9 cellular contexts compared by ENCODE assay signal in the genomic region with DNA sequence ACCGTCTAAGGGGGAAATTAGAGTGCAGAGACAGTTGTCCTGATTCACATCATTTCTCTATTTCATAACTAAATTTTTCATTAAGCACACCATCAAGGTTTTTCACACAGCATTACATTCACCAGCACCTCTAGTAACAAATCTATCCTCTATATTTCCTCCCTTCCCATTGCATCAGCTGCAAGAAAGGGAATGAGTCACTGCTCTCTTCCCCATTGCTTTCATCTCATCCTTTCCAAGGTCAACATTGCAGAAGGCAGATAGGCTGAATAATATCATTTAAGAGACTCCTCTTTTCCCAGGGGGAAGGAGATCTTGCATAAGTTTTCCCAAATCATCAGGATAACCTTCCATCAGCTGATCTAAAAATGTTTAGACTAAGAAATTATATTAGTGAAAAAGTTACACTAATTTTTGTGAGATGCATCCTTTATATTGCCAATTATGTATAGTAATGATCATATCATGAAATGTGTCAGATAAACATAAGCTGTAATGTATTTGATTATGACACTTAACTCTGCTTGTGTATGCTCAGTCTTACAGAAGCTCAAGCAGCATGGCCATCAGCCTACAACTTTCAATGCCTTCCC. TPM values are rescaled to one million over a fixed set of nuclear protein-coding genes. Genes with fewer than 3 reads are reported as not detected.
DNase-seq lines count a peak whose midpoint lies in the region; ATAC-seq, FAIRE-seq and TF ChIP-seq lines count a peak whose summit lies in the region.
"Had no signal": no experiment of that assay in that cellular context is flagged by ENCODE, and none has a peak within 500 bp of the region (broad histone marks: within the 10 kb centered on the region; RNA-seq: fewer than 3 reads in every experiment).

No MANE protein-coding gene starts in this region.

- DNase-seq in A172 (ENCODE audit: low spot score) (peak; percentile 90), GM04503 (ENCODE audit: low read depth) (peak; percentile 75), RWPE2 (ENCODE audit: low spot score) (no peak), fibroblast of mammary gland (ENCODE audit: low read depth) (peak; percentile 96), left lung (no peak), pancreas (no peak)
- no peak for DNase-seq in activated CD8-positive, alpha-beta memory T cell treated with anti-CD3 and anti-CD28 coated beads for 24 hours
- DNase-seq: cortex of kidney had no signal

- peak; percentile 37; the same call in 2 of the 3 replicates for ATAC-seq in RWPE2 (ENCODE audit: low read depth)
- ATAC-seq in left lung = no peak
- no peak for ATAC-seq in HG02588 (IDR thresholded peaks at IDR 0.05; ENCODE audit: unreplicated experiment)
- ATAC-seq in pancreas = no peak

- H3K9me3 ChIP-seq in RWPE2 (ENCODE audit: severe bottlenecking) = no peaks in the 10 kb centered on the region
- no peaks in the 10 kb centered on the region for H3K9me3 ChIP-seq in left lung
- H3K9me3 ChIP-seq in pancreas = no peaks in the 10 kb centered on the region

- H3K27me3 ChIP-seq in RWPE2 (ENCODE audit: insufficient read depth, poor library complexity, severe bottlenecking) (no peaks in the 10 kb centered on the region), left lung (no peaks in the 10 kb centered on the region), pancreas (no peaks in the 10 kb centered on the region)

- intact Hi-C loops in left lung (cut with DNase I) (loop anchor here in 1 of 2 donors (10.0 kb wide), 1 partner anchor 346 kb away; no protein-coding TSS in a partner anchor), pancreas (cut with DNase I) (loop anchor here in 1 of 3 donors (10.0 kb wide), 1 partner anchor 346 kb away; no protein-coding TSS in a partner anchor)

- 85 to 86% methylated on average over 1 of the region's 1 CpG for WGBS in pancreas, 2 donors

- peaks cover 25% of the 10 kb centered on the region for H3K4me1 ChIP-seq in RWPE2 (ENCODE audit: insufficient read depth, poor library complexity, severe bottlenecking)
- H3K4me1 ChIP-seq in left lung = peaks cover 8 to 60% of the 10 kb centered on the region in 2 donors
- peaks cover 0 to 26% (median 4%) of the 10 kb centered on the region in 3 donors for H3K4me1 ChIP-seq in pancreas

- TF ChIP-seq CTCF in RWPE2 (IDR thresholded peaks at IDR 0.05; ENCODE audit: poor library complexity, severe bottlenecking) = no peak
- TF ChIP-seq CTCF in fibroblast of mammary gland (conservative IDR thresholded peaks at IDR 0.05; ENCODE audit: control insufficient read depth, insufficient read depth, low read depth, low read length) = no peak
- no peak for TF ChIP-seq CTCF in left lung (IDR thresholded peaks at IDR 0.05)
- TF ChIP-seq CTCF in pancreas (IDR thresholded peaks at IDR 0.05) = no peak

- FAIRE-seq in pancreas (lab: Jason Lieb, UNC) = no peak

- H3K4me3 ChIP-seq in RWPE2 (ENCODE audit: severe bottlenecking) (no peak overlapping the region), fibroblast of mammary gland (ENCODE audit: control insufficient read depth, low read depth, low read length) (no peak overlapping the region), left lung (no peak overlapping the region), pancreas (no peak overlapping the region)

- H3K27ac ChIP-seq in RWPE2 (ENCODE audit: poor library complexity, severe bottlenecking) (peak overlapping the region; percentile 84), left lung (no peak overlapping the region), pancreas (no peak overlapping the region)

- H3K36me3 ChIP-seq in RWPE2 (ENCODE audit: low read depth) (no peaks in the 10 kb centered on the region), left lung (no peaks in the 10 kb centered on the region), pancreas (no peaks in the 10 kb centered on the region)

RNA-seq across cellular contexts. Expression of gene INTS7, which starts 4.3 kb away (rescaled TPM):
- total RNA-seq in A172 (2014; rRNA removed; shearing (Covaris generic)) = 30.1 and 35.8 TPM in 2 replicates
- total RNA-seq in left lung (10 to 100 TPM; 20.3 to 22.4 TPM), pancreas (10 to 100 TPM in 1 of 6 donors, 1 to 10 TPM in 5; 3.3 to 10.1 (median 5.3) TPM)
- 1 to 10 TPM; 3.1 to 4.5 TPM for polyA plus RNA-seq in pancreas

RNA-seq across cellular contexts. Expression of gene DTL, which starts 4.5 kb away (rescaled TPM):
- total RNA-seq in A172 (2014; rRNA removed; shearing (Covaris generic)) = 56.6 and 64.7 TPM in 2 replicates
- total RNA-seq in left lung (10 to 100 TPM in 1 of 2 donors, 1 to 10 TPM in 1; 8.7 to 12.1 TPM), pancreas (1 to 10 TPM in 1 of 6 donors, under 1 TPM in 5; 0.05 to 1.1 (median 0.49) TPM)
- under 1 TPM; 0.19 to 0.87 TPM for polyA plus RNA-seq in pancreas

Comparison
In these comparisons a context has a peak if more than half of its experiments do, and no peak if none do; other contexts are left out.
1. DNase-seq: peak in A172 (single experiment), GM04503 (single experiment) and fibroblast of mammary gland (single experiment); none in RWPE2 (single experiment), left lung (0 of 2), activated CD8-positive, alpha-beta memory T cell treated with anti-CD3 and anti-CD28 coated beads for 24 hours (single experiment) and pancreas (0 of 6).
2. RNA of gene DTL, which starts 4.5 kb away (total RNA-seq): 56.6 to 64.7 TPM in A172 and 8.7 to 12.1 TPM in left lung; 0.05 to 1.1 TPM in pancreas; every median in the first group is over 4 times any median in the second.